In genomic region chr14:31006703-31007102, GRCh38 we compare ENCODE assay signal across 27 cellular contexts. TPM values are rescaled to one million over a fixed set of nuclear protein-coding genes. Genes with fewer than 3 reads are reported as not detected.
DNase-seq lines count a peak whose midpoint lies in the region; ATAC-seq, FAIRE-seq and TF ChIP-seq lines count a peak whose summit lies in the region.
"Had no signal": no experiment of that assay in that cellular context is flagged by ENCODE, and none has a peak within 500 bp of the region (broad histone marks: within the 10 kb centered on the region; RNA-seq: fewer than 3 reads in every experiment).

No MANE protein-coding gene starts in this region.

- intact Hi-C loops in HepG2 (cut with micrococcal nuclease; ENCODE audit: unreplicated experiment) (no loop called here), right lobe of liver (cut with DNase I) (no loop called here)

- no peaks in the 10 kb centered on the region for H3K27me3 Mint-ChIP-seq in WTC11 (ENCODE audit: low read depth)
- H3K27me3 Mint-ChIP-seq in naive thymus-derived CD8-positive, alpha-beta T cell: no peaks in the 10 kb centered on the region
- H3K27me3 Mint-ChIP-seq: B cell had no signal

- TF ChIP-seq CTCF in HepG2 (CRISPR knock-in tag; IDR thresholded peaks at IDR 0.05): no peak
- TF ChIP-seq CTCF in right lobe of liver (IDR thresholded peaks at IDR 0.05): no peak
- TF ChIP-seq CTCF in WTC11 (IDR thresholded peaks at IDR 0.05): no peak
- no peak for TF ChIP-seq CTCF in GM20000 (IDR thresholded peaks at IDR 0.05; ENCODE audit: extremely low read depth, missing control alignments)

- peaks cover 93% of the 10 kb centered on the region for H3K79me2 ChIP-seq in HepG2 (ENCODE audit: insufficient read depth, low read length)

- CTCF ChIA-PET in HepG2 (lab: Yijun Ruan, JAX; ENCODE audit: low intra/inter-chr PET ratio, low total read pairs) (no interaction called here), WTC11 (lab: Charles Lee) (no interaction called here)

- no peak for TF ChIP-seq RAD21 in HepG2 (CRISPR knock-in tag; IDR thresholded peaks at IDR 0.05)

- no peak overlapping the region for H3K9ac ChIP-seq in HepG2 (ENCODE audit: insufficient read depth, low read depth, low read length)

- H2AFZ ChIP-seq in HepG2 (ENCODE audit: low read length): no peak overlapping the region

- H3K9me3 ChIP-seq in HepG2 (ENCODE audit: low read length): no peaks in the 10 kb centered on the region
- H3K9me3 ChIP-seq in right lobe of liver: no peaks in the 10 kb centered on the region
- H3K9me3 ChIP-seq: MG63 had no signal

- POLR2A ChIA-PET in HepG2 (lab: Yijun Ruan, JAX): interaction anchor here (1.3 kb wide), 1 partner anchor 11 kb away, joined by 5 read pairs; no protein-coding TSS in a partner anchor
- POLR2A ChIA-PET in WTC11 (lab: Charles Lee): interaction anchor here (2.1 kb wide), 1 partner anchor 19 kb away, joined by 12 read pairs; the partner anchor contains the start of genes AP4S1 and STRN3
- POLR2A ChIA-PET in naive thymus-derived CD8-positive, alpha-beta T cell (lab: Charles Lee): no interaction called here

- ATAC-seq in HepG2 (no peak), right lobe of liver (no peak), WTC11 (no peak), GM19397 (IDR thresholded peaks at IDR 0.05; ENCODE audit: unreplicated experiment) (no peak)
- ATAC-seq in naive thymus-derived CD8-positive, alpha-beta T cell: no peak
- ATAC-seq: CD8-positive, alpha-beta T cell; GM12878; HCT116; PC-3 had no signal

- H4K20me1 ChIP-seq in HepG2 (ENCODE audit: insufficient read depth, low read length): peaks cover 68% of the 10 kb centered on the region

- no peak for DNase-seq in HepG2 (ENCODE audit: low spot score)
- DNase-seq in right lobe of liver: no peak
- no peak for DNase-seq in WTC11 (ENCODE audit: low spot score)
- no peak for DNase-seq in naive thymus-derived CD8-positive, alpha-beta T cell
- DNase-seq in GM20000 (ENCODE audit: low spot score): no peak
- DNase-seq in NCI-H748 (lab: John Stamatoyannopoulos, UW; ENCODE audit: unreplicated experiment): no peak
- DNase-seq: CD8-positive, alpha-beta T cell; DMS 273 treated with DMSO at 0.1 percent for 48 hours; DMS79; EL; GDM1; IMR-90; KG1; MG63; NCI-H1105 treated with DMSO at 0.1 percent for 48 hours; NCI-H2029; NCI-H446; NCI-H524 treated with DMSO at 0.1 percent for 48 hours; NCI-H82; NK-92 treated with Interleukin-12 subunit alpha and Interleukin-12 subunit beta, amount 100 ng/mL, for 24 hours; PC-3 had no signal

- TF ChIP-seq POLR2A in HepG2 (IDR thresholded peaks at IDR 0.05; ENCODE audit: insufficient read depth in 1 of 2, low read depth in 2 of 2, low read length in 2 of 2) (no peak), right lobe of liver (IDR thresholded peaks at IDR 0.05) (no peak)

- H3K27ac ChIP-seq in HepG2 (ENCODE audit: extremely low read length, insufficient read depth, low read length) (no peak overlapping the region), right lobe of liver (no peak overlapping the region)
- H3K27ac ChIP-seq: C4-2B had no signal

- BruUV-seq in HepG2 (replicated peaks; lab: Mats Ljungman, UMichigan): no TSS peak

- H3K27me3 ChIP-seq in HepG2 (ENCODE audit: control insufficient read depth in 1 of 2, insufficient read depth in 2 of 2, low read length in 2 of 2): no peaks in the 10 kb centered on the region
- H3K27me3 ChIP-seq in right lobe of liver: no peaks in the 10 kb centered on the region
- H3K27me3 ChIP-seq: MG63 had no signal

- H3K36me3 ChIP-seq in HepG2 (replicated peaks in 1 of 2; ENCODE audit: control insufficient read depth in 1 of 2, insufficient read depth in 2 of 2, low read length in 2 of 2) (peaks cover 18 to 68% of the 10 kb centered on the region in 2 experiments), right lobe of liver (peaks cover 0 to 13% (median 1%) of the 10 kb centered on the region in 4 donors)
- H3K36me3 ChIP-seq: MG63 had no signal

- no peak overlapping the region for H3K4me2 ChIP-seq in HepG2 (ENCODE audit: low read depth, low read length)

- peaks cover 14% of the 10 kb centered on the region; the same call in 1 of the 2 replicates for H3K4me1 ChIP-seq in HepG2 (ENCODE audit: insufficient read depth, low read length)
- H3K4me1 ChIP-seq in right lobe of liver: peaks cover 0 to 8% (median 0%) of the 10 kb centered on the region in 4 donors

- H3K36me3 Mint-ChIP-seq in WTC11: peaks cover 17% of the 10 kb centered on the region
- H3K36me3 Mint-ChIP-seq in naive thymus-derived CD8-positive, alpha-beta T cell: peaks cover 0 to 44% (median 11%) of the 10 kb centered on the region in 3 donors

- WGBS in HepG2 (ENCODE audit: low lambda C conversion rate): 95% methylated on average over 1 of the region's 1 CpG
- WGBS in right lobe of liver (ENCODE audit: insufficient coverage, low coverage, low lambda C conversion rate, missing lambda C conversion rate): 100% methylated on average over 1 of the region's 1 CpG

- H3K27ac Mint-ChIP-seq in WTC11: peak overlapping the region; percentile 47
- peak overlapping the region in 7 of 10 donors; percentile 4 to 48 (median 22) for H3K27ac Mint-ChIP-seq in naive thymus-derived CD8-positive, alpha-beta T cell
- H3K27ac Mint-ChIP-seq: B cell had no signal

- no peak overlapping the region for H3K4me3 Mint-ChIP-seq in WTC11
- H3K4me3 Mint-ChIP-seq in naive thymus-derived CD8-positive, alpha-beta T cell: peak overlapping the region in 1 of 10 donors; percentile 20
- H3K4me3 Mint-ChIP-seq: B cell; CD8-positive, alpha-beta T cell had no signal

- in situ Hi-C loops in HepG2 (cut with HindIII; ENCODE audit: extremely low pct_ligation_motif_present, low pct_unique_long_range_greater_than_20kb): no loop called here

- H3K4me3 ChIP-seq in HepG2 (replicated peaks in 1 of 3; ENCODE audit: insufficient read depth in 1 of 3, low read depth in 2 of 3, low read length in 3 of 3) (no peak overlapping the region), right lobe of liver (no peak overlapping the region)
- H3K4me3 ChIP-seq: GM12878, MG63 had no signal

- TF ChIP-seq EP300 in HepG2 (IDR thresholded peaks at IDR 0.05; ENCODE audit: low read depth in 2 of 2, low read length in 2 of 2) (no peak), HepG2 (CRISPR knock-in tag; IDR thresholded peaks at IDR 0.05; ENCODE audit: borderline replicate concordance) (no peak)

- FAIRE-seq in HepG2 (lab: Jason Lieb, UNC): no peak
- FAIRE-seq: GM12878, H1 had no signal

- peaks cover 23% of the 10 kb centered on the region for H3K4me1 Mint-ChIP-seq in WTC11
- peaks cover 8 to 22% (median 9%) of the 10 kb centered on the region in 4 donors for H3K4me1 Mint-ChIP-seq in naive thymus-derived CD8-positive, alpha-beta T cell

- no peaks in the 10 kb centered on the region for H3K9me3 Mint-ChIP-seq in WTC11
- no peaks in the 10 kb centered on the region for H3K9me3 Mint-ChIP-seq in naive thymus-derived CD8-positive, alpha-beta T cell
- H3K9me3 Mint-ChIP-seq: CD8-positive, alpha-beta T cell had no signal

RNA-seq across cellular contexts. Expression of gene AP4S1, which starts 18.7 kb away (rescaled TPM):
- total RNA-seq in HepG2 (2016; rRNA removed; fragmentation: Illumina TruSeq; extraction: Trizol) (21.1 and 22.4 TPM in 2 replicates), right lobe of liver (1 to 10 TPM; 2.0 to 5.3 (median 2.5) TPM), WTC11 (2021) (5.5 to 7.0 TPM (median 6.2 TPM) in 3 replicates)
- total RNA-seq in HepG2 (2016; cell fraction: cytosol; rRNA removed; fragmentation: Illumina TruSeq; extraction: Trizol; ENCODE audit: low read depth): 13.0 and 13.5 TPM in 2 replicates
- total RNA-seq in HepG2 (2016; cell fraction: insoluble cytoplasmic fraction; rRNA removed; fragmentation: Illumina TruSeq; extraction: Trizol): 20.7 and 22.3 TPM in 2 replicates
- total RNA-seq in HepG2 (2016; cell fraction: membrane; rRNA removed; fragmentation: Illumina TruSeq; extraction: Trizol): 18.6 and 18.9 TPM in 2 replicates
- 16.1 and 23.9 TPM in 2 replicates for total RNA-seq in HepG2 (2016; cell fraction: nucleus; rRNA removed; fragmentation: Illumina TruSeq; extraction: Trizol)
- 3.9 and 4.2 TPM in 2 replicates for polyA plus RNA-seq in HepG2 (2011; rRNA removed)
- polyA plus RNA-seq in HepG2 (2011; cell fraction: cytosol; rRNA removed): 2.7 and 4.3 TPM in 2 replicates
- polyA plus RNA-seq in HepG2 (2011; cell fraction: nucleus; rRNA removed): 4.0 and 5.7 TPM in 2 replicates
- polyA plus RNA-seq in HepG2 (2012): 8.4 and 10.9 TPM in 2 replicates
- 12.3 and 14.0 TPM in 2 replicates for polyA plus RNA-seq in HepG2 (2016; cell fraction: cytosol; fragmentation: Illumina TruSeq; extraction: Trizol; ENCODE audit: low read depth)
- polyA plus RNA-seq in HepG2 (2016; cell fraction: insoluble cytoplasmic fraction; fragmentation: Illumina TruSeq; extraction: Trizol; ENCODE audit: low read depth): 22.9 and 29.9 TPM in 2 replicates
- 16.3 and 16.6 TPM in 2 replicates for polyA plus RNA-seq in HepG2 (2016; cell fraction: membrane; fragmentation: Illumina TruSeq; extraction: Trizol; ENCODE audit: low read depth)
- 18.7 and 24.5 TPM in 2 replicates for polyA plus RNA-seq in HepG2 (2016; cell fraction: nucleus; fragmentation: Illumina TruSeq; extraction: Trizol; ENCODE audit: insufficient read depth, low read depth)
- 5.4 and 7.3 TPM in 2 replicates for polyA minus RNA-seq in HepG2 (2011; rRNA and poly(A)+ RNA removed; ENCODE audit: low replicate concordance)
- 3.7 and 4.5 TPM in 2 replicates for polyA minus RNA-seq in HepG2 (2011; cell fraction: cytosol; rRNA and poly(A)+ RNA removed)
- 13.8 and 15.0 TPM in 2 replicates for polyA minus RNA-seq in HepG2 (2011; cell fraction: nucleus; rRNA and poly(A)+ RNA removed)
- total RNA-seq in naive thymus-derived CD8-positive, alpha-beta T cell: 10 to 100 TPM; 19.2 to 22.2 TPM
- polyA plus RNA-seq in naive thymus-derived CD8-positive, alpha-beta T cell: 10 to 100 TPM in 1 of 3 donors, 1 to 10 TPM in 2; 6.1 to 11.1 (median 8.3) TPM

RNA-seq across cellular contexts. Expression of gene STRN3, which starts 19.5 kb away (rescaled TPM):
- total RNA-seq in HepG2 (2016; rRNA removed; fragmentation: Illumina TruSeq; extraction: Trizol) (123 and 135 TPM in 2 replicates), right lobe of liver (10 to 100 TPM; 19.5 to 28.0 (median 21.5) TPM), WTC11 (2021) (37.1 to 40.8 TPM (median 40.4 TPM) in 3 replicates)
- 98.8 and 127 TPM in 2 replicates for total RNA-seq in HepG2 (2016; cell fraction: cytosol; rRNA removed; fragmentation: Illumina TruSeq; extraction: Trizol; ENCODE audit: low read depth)
- total RNA-seq in HepG2 (2016; cell fraction: insoluble cytoplasmic fraction; rRNA removed; fragmentation: Illumina TruSeq; extraction: Trizol): 127 and 145 TPM in 2 replicates
- 62.4 and 67.2 TPM in 2 replicates for total RNA-seq in HepG2 (2016; cell fraction: membrane; rRNA removed; fragmentation: Illumina TruSeq; extraction: Trizol)
- total RNA-seq in HepG2 (2016; cell fraction: nucleus; rRNA removed; fragmentation: Illumina TruSeq; extraction: Trizol): 136 and 152 TPM in 2 replicates
- 44.9 and 49.4 TPM in 2 replicates for polyA plus RNA-seq in HepG2 (2011; rRNA removed)
- 17.6 and 28.4 TPM in 2 replicates for polyA plus RNA-seq in HepG2 (2011; cell fraction: cytosol; rRNA removed)
- 37.0 and 38.5 TPM in 2 replicates for polyA plus RNA-seq in HepG2 (2011; cell fraction: nucleus; rRNA removed)
- 57.6 and 63.3 TPM in 2 replicates for polyA plus RNA-seq in HepG2 (2012)
- 1.6 and 2.2 TPM in 2 replicates for polyA plus RNA-seq in HepG2 (2016; cell fraction: cytosol; fragmentation: Illumina TruSeq; extraction: Trizol; ENCODE audit: low read depth)
- 83.4 and 92.4 TPM in 2 replicates for polyA plus RNA-seq in HepG2 (2016; cell fraction: insoluble cytoplasmic fraction; fragmentation: Illumina TruSeq; extraction: Trizol; ENCODE audit: low read depth)
- 9.6 and 10.8 TPM in 2 replicates for polyA plus RNA-seq in HepG2 (2016; cell fraction: membrane; fragmentation: Illumina TruSeq; extraction: Trizol; ENCODE audit: low read depth)
- 89.5 and 94.1 TPM in 2 replicates for polyA plus RNA-seq in HepG2 (2016; cell fraction: nucleus; fragmentation: Illumina TruSeq; extraction: Trizol; ENCODE audit: insufficient read depth, low read depth)
- 16.3 and 63.5 TPM in 2 replicates for polyA minus RNA-seq in HepG2 (2011; rRNA and poly(A)+ RNA removed; ENCODE audit: low replicate concordance)
- 84.7 and 102 TPM in 2 replicates for polyA minus RNA-seq in HepG2 (2011; cell fraction: cytosol; rRNA and poly(A)+ RNA removed)
- 292 and 316 TPM in 2 replicates for polyA minus RNA-seq in HepG2 (2011; cell fraction: nucleus; rRNA and poly(A)+ RNA removed)
- 10 to 100 TPM; 23.3 to 26.8 TPM for total RNA-seq in naive thymus-derived CD8-positive, alpha-beta T cell
- 1 to 10 TPM; 3.0 to 4.8 (median 3.2) TPM for polyA plus RNA-seq in naive thymus-derived CD8-positive, alpha-beta T cell

Comparison
In these comparisons a context has a peak if more than half of its experiments do, and no peak if none do; other contexts are left out.
1. Of the 50 proteins assayed by ChIP-seq in both HepG2 and WTC11: peak only in HepG2: none; only in WTC11: none; in both: ZNF121; in neither: 49.